In the genomic region with DNA sequence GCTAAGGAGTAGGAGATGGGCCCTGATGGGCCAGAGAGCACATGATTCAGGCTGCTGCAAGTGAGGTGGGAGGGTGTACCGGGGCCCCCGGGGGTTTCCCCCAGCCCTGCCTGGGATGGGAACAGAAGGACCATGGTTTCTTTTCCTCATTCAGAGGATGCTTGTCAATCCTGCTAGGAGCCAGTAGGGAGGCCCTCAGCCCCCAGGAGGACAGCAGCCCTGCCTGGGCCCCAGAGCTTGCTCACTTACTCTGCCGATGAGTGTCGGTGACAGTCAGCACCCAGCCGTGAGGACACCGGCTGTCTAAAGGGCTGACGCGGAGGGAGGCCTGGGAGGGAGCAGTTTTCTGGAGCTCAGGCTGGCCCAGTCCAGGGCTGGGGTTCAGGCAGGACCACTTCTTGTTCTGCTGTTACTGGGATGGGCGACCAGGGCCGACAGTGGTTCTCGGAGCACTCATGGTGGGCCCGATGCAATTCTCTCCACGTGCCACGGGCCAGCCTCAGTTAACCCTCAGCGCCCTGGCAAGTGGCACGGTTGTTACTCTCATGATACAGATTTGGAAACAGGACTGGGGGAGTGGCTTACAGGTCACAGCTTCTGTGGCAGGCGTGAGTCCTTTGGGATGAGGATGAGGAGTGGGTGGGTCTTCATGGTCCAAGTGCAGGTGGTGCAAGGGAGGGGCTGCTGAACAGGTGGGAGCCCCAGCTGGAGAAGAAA, we compare ENCODE assay signal across 8 cellular contexts. TPM values are rescaled to one million over a fixed set of nuclear protein-coding genes. Genes with fewer than 3 reads are reported as not detected.
DNase-seq lines count a peak whose midpoint lies in the region; ATAC-seq and TF ChIP-seq lines count a peak whose summit lies in the region.

No MANE protein-coding gene starts in this region.

- H3K4me3 ChIP-seq in iPS-15b (ENCODE audit: low read depth, low read length) (peak overlapping the region; percentile 68), stomach (peak overlapping the region; percentile 62 to 90 (median 82))

- POLR2A ChIA-PET in activated CD4-positive, alpha-beta T cell treated with anti-CD3 and anti-CD28 coated beads, Interleukin-2, amount 10 ng/mL, durations not matched to agents 7 days and 5 days (lab: Charles Lee) = no interaction called here
- POLR2A ChIA-PET in activated CD4-positive, alpha-beta memory T cell treated with anti-CD3 and anti-CD28 coated beads, Interleukin-2, amount 10 ng/mL, durations not matched to agents 7 days and 5 days (lab: Charles Lee) = interaction anchor here (1.4 kb wide), 1 partner anchor 11 kb away, joined by 4 read pairs; a partner anchor contains a TSS

- peaks cover 8% of the 10 kb centered on the region for H3K27me3 ChIP-seq in iPS-15b (ENCODE audit: control insufficient read depth, insufficient read depth, low read length)
- no peaks in the 10 kb centered on the region for H3K27me3 ChIP-seq in stomach

- CTCF ChIA-PET in activated CD4-positive, alpha-beta T cell treated with anti-CD3 and anti-CD28 coated beads, Interleukin-2, amount 10 ng/mL, durations not matched to agents 7 days and 5 days (lab: Charles Lee) = no interaction called here
- CTCF ChIA-PET in activated CD4-positive, alpha-beta memory T cell treated with anti-CD3 and anti-CD28 coated beads, Interleukin-2, amount 10 ng/mL, durations not matched to agents 7 days and 5 days (lab: Charles Lee) = no interaction called here

- no peaks in the 10 kb centered on the region for H3K27me3 Mint-ChIP-seq in activated CD4-positive, alpha-beta T cell treated with anti-CD3 and anti-CD28 coated beads, Interleukin-2, amount 10 ng/mL, durations not matched to agents 7 days and 5 days
- peaks cover 4% of the 10 kb centered on the region for H3K27me3 Mint-ChIP-seq in activated CD4-positive, alpha-beta memory T cell treated with anti-CD3 and anti-CD28 coated beads, Interleukin-2, amount 10 ng/mL, durations not matched to agents 7 days and 5 days

- H3K4me1 ChIP-seq in iPS-15b (ENCODE audit: control insufficient read depth, insufficient read depth, low read length) (peaks cover 8% of the 10 kb centered on the region), stomach (peaks cover 54 to 71% (median 64%) of the 10 kb centered on the region in 4 donors)

- ATAC-seq in GM18520 (IDR thresholded peaks at IDR 0.05; ENCODE audit: unreplicated experiment) = no peak
- ATAC-seq in GM19452 (IDR thresholded peaks at IDR 0.05; ENCODE audit: unreplicated experiment) = no peak

- 19 to 38% (median 24%) methylated on average over 11 to 17 of the region's 17 CpGs for WGBS in stomach, 5 donors

- intact Hi-C loops in stomach (cut with DNase I; ENCODE audit: low total_unique reads) = loop anchor here (10.0 kb wide), 1 partner anchor 58 kb away; no protein-coding TSS in a partner anchor

- no peaks in the 10 kb centered on the region for H3K36me3 Mint-ChIP-seq in activated CD4-positive, alpha-beta T cell treated with anti-CD3 and anti-CD28 coated beads, Interleukin-2, amount 10 ng/mL, durations not matched to agents 7 days and 5 days (ENCODE audit: low read depth)
- H3K36me3 Mint-ChIP-seq in activated CD4-positive, alpha-beta memory T cell treated with anti-CD3 and anti-CD28 coated beads, Interleukin-2, amount 10 ng/mL, durations not matched to agents 7 days and 5 days (ENCODE audit: low read depth) = peaks cover 4% of the 10 kb centered on the region

- H3K9ac ChIP-seq in iPS-15b (ENCODE audit: low read depth, low read length) = no peak overlapping the region

- peak overlapping the region; percentile 68 for H3K27ac Mint-ChIP-seq in activated CD4-positive, alpha-beta T cell treated with anti-CD3 and anti-CD28 coated beads, Interleukin-2, amount 10 ng/mL, durations not matched to agents 7 days and 5 days
- H3K27ac Mint-ChIP-seq in activated CD4-positive, alpha-beta memory T cell treated with anti-CD3 and anti-CD28 coated beads, Interleukin-2, amount 10 ng/mL, durations not matched to agents 7 days and 5 days = peak overlapping the region; percentile 47

- no peaks in the 10 kb centered on the region for H3K9me3 Mint-ChIP-seq in activated CD4-positive, alpha-beta T cell treated with anti-CD3 and anti-CD28 coated beads, Interleukin-2, amount 10 ng/mL, durations not matched to agents 7 days and 5 days
- no peaks in the 10 kb centered on the region for H3K9me3 Mint-ChIP-seq in activated CD4-positive, alpha-beta memory T cell treated with anti-CD3 and anti-CD28 coated beads, Interleukin-2, amount 10 ng/mL, durations not matched to agents 7 days and 5 days

- no peak for TF ChIP-seq CTCF in stomach (IDR thresholded peaks at IDR 0.05)

- TF ChIP-seq EP300 in stomach (IDR thresholded peaks at IDR 0.05) = no peak

- TF ChIP-seq POLR2A in stomach (IDR thresholded peaks at IDR 0.05) = no peak

- peaks cover 35% of the 10 kb centered on the region for H3K4me1 Mint-ChIP-seq in activated CD4-positive, alpha-beta T cell treated with anti-CD3 and anti-CD28 coated beads, Interleukin-2, amount 10 ng/mL, durations not matched to agents 7 days and 5 days
- peaks cover 38% of the 10 kb centered on the region for H3K4me1 Mint-ChIP-seq in activated CD4-positive, alpha-beta memory T cell treated with anti-CD3 and anti-CD28 coated beads, Interleukin-2, amount 10 ng/mL, durations not matched to agents 7 days and 5 days

- peak overlapping the region; percentile 87 to 99 (median 91) for H3K27ac ChIP-seq in stomach

- DNase-seq in activated CD4-positive, alpha-beta T cell treated with anti-CD3 and anti-CD28 coated beads, Interleukin-2, amount 10 ng/mL, durations not matched to agents 7 days and 5 days = no peak
- DNase-seq in activated CD4-positive, alpha-beta T cell treated with anti-CD3 and anti-CD28 coated beads for 4 hours = no peak
- DNase-seq in activated CD4-positive, alpha-beta memory T cell treated with anti-CD3 and anti-CD28 coated beads, Interleukin-2, amount 10 ng/mL, durations not matched to agents 7 days and 5 days = no peak
- DNase-seq in stomach = no peak
- DNase-seq in stimulated activated CD4-positive, alpha-beta T cell treated with anti-CD3 and anti-CD28 coated beads, Interleukin-4, amount 100 ng/mL, for 1 hour = no peak

- H3K9me3 ChIP-seq in iPS-15b (ENCODE audit: control insufficient read depth, insufficient read depth, low read length) (no peaks in the 10 kb centered on the region), stomach (no peaks in the 10 kb centered on the region)

- H3K36me3 ChIP-seq in iPS-15b (ENCODE audit: control insufficient read depth, insufficient read depth, low read length) = no peaks in the 10 kb centered on the region
- no peaks in the 10 kb centered on the region for H3K36me3 ChIP-seq in stomach

- peak overlapping the region; percentile 79 for H3K4me3 Mint-ChIP-seq in activated CD4-positive, alpha-beta T cell treated with anti-CD3 and anti-CD28 coated beads, Interleukin-2, amount 10 ng/mL, durations not matched to agents 7 days and 5 days
- peak overlapping the region; percentile 76 for H3K4me3 Mint-ChIP-seq in activated CD4-positive, alpha-beta memory T cell treated with anti-CD3 and anti-CD28 coated beads, Interleukin-2, amount 10 ng/mL, durations not matched to agents 7 days and 5 days

RNA-seq across cellular contexts. Expression of a gene that starts 1.8 kb away (rescaled TPM):
- 10 to 100 TPM; 52.4 to 64.2 TPM for total RNA-seq in activated CD4-positive, alpha-beta T cell treated with anti-CD3 and anti-CD28 coated beads, Interleukin-2, amount 10 ng/mL, durations not matched to agents 7 days and 5 days
- total RNA-seq in activated CD4-positive, alpha-beta memory T cell treated with anti-CD3 and anti-CD28 coated beads, Interleukin-2, amount 10 ng/mL, durations not matched to agents 7 days and 5 days = 10 to 100 TPM; 49.8 to 55.9 TPM
- 100 to 1,000 TPM in 4 of 5 donors, 10 to 100 TPM in 1; 31.8 to 185 (median 148) TPM for total RNA-seq in stomach
- polyA plus RNA-seq in stomach = 100 to 1,000 TPM in 2 of 3 donors, 10 to 100 TPM in 1; 93.5 to 134 (median 128) TPM

RNA-seq across cellular contexts. Expression of a gene that starts 11.5 kb away (rescaled TPM):
- 100 to 1,000 TPM; 100 to 110 TPM for total RNA-seq in activated CD4-positive, alpha-beta T cell treated with anti-CD3 and anti-CD28 coated beads, Interleukin-2, amount 10 ng/mL, durations not matched to agents 7 days and 5 days
- 10 to 100 TPM; 87.1 to 91.4 TPM for total RNA-seq in activated CD4-positive, alpha-beta memory T cell treated with anti-CD3 and anti-CD28 coated beads, Interleukin-2, amount 10 ng/mL, durations not matched to agents 7 days and 5 days
- 100 to 1,000 TPM in 3 of 5 donors, 10 to 100 TPM in 2; 77.3 to 419 (median 104) TPM for total RNA-seq in stomach
- 10 to 100 TPM; 23.9 to 34.7 (median 24.9) TPM for polyA plus RNA-seq in stomach

RNA-seq across cellular contexts. Expression of a gene that starts 17.0 kb away (rescaled TPM):
- 10 to 100 TPM; 24.7 to 26.5 TPM for total RNA-seq in activated CD4-positive, alpha-beta T cell treated with anti-CD3 and anti-CD28 coated beads, Interleukin-2, amount 10 ng/mL, durations not matched to agents 7 days and 5 days
- 10 to 100 TPM; 24.0 to 25.4 TPM for total RNA-seq in activated CD4-positive, alpha-beta memory T cell treated with anti-CD3 and anti-CD28 coated beads, Interleukin-2, amount 10 ng/mL, durations not matched to agents 7 days and 5 days
- total RNA-seq in stomach = 10 to 100 TPM in 4 of 5 donors, 1 to 10 TPM in 1; 9.4 to 40.6 (median 31.9) TPM
- 10 to 100 TPM; 17.0 to 30.0 (median 21.1) TPM for polyA plus RNA-seq in stomach

RNA-seq across cellular contexts. Expression of a gene that starts 28.6 kb away (rescaled TPM):
- total RNA-seq in activated CD4-positive, alpha-beta T cell treated with anti-CD3 and anti-CD28 coated beads, Interleukin-2, amount 10 ng/mL, durations not matched to agents 7 days and 5 days = 10 to 100 TPM; 31.1 to 34.4 TPM
- total RNA-seq in activated CD4-positive, alpha-beta memory T cell treated with anti-CD3 and anti-CD28 coated beads, Interleukin-2, amount 10 ng/mL, durations not matched to agents 7 days and 5 days = 10 to 100 TPM; 31.9 to 34.2 TPM
- 100 to 1,000 TPM in 1 of 5 donors, 10 to 100 TPM in 4; 14.3 to 134 (median 25.5) TPM for total RNA-seq in stomach
- 10 to 100 TPM; 14.9 to 39.6 (median 20.0) TPM for polyA plus RNA-seq in stomach

RNA-seq across cellular contexts. Expression of a gene that starts 55.6 kb away (rescaled TPM):
- 10 to 100 TPM; 30.2 to 37.1 TPM for total RNA-seq in activated CD4-positive, alpha-beta T cell treated with anti-CD3 and anti-CD28 coated beads, Interleukin-2, amount 10 ng/mL, durations not matched to agents 7 days and 5 days
- total RNA-seq in activated CD4-positive, alpha-beta memory T cell treated with anti-CD3 and anti-CD28 coated beads, Interleukin-2, amount 10 ng/mL, durations not matched to agents 7 days and 5 days = 10 to 100 TPM; 51.6 to 52.6 TPM
- 100 to 1,000 TPM in 1 of 5 donors, 10 to 100 TPM in 4; 23.3 to 282 (median 88.1) TPM for total RNA-seq in stomach
- polyA plus RNA-seq in stomach = 100 to 1,000 TPM; 115 to 183 (median 181) TPM
